ENCODE assay signal across 1 cellular context in the genomic region with DNA sequence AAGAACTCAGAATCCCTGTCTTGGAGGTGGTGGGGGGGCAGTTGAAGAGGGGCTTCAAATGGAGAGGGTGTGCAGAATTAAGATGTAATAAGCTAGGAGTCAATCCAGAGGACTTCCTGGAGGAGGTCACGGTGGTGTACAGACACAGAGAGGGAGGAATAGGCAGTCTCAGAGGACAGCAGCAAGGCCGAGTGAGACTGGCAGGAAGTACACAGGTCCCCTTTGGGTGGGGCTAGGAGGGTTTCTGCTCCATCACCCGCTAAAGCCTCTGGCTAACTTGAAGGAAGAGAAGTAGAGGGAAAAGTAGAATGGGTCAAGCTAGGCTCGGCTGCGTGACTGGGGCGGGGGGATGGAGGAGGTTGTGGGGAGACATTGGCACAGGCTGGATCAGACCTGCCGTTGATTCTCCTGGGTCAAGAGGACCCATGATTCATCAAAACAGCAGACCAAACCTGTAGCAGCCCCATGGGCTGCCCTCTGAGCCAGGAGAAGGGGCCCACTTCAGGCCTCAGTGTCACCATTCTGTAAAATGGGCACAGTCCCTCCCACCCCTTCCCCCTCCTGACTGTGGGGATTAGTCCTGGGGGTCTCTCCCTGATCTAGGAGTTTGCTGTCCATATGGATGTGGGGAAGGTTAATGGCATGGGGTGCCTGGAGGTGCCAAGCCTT.
A peak's percentile ranks its signal among the peaks of the same experiment; 100 is the strongest.
TF ChIP-seq lines count a peak whose summit lies in the region.

No MANE protein-coding gene starts in this region.

TF ChIP-seq in K562, 482 proteins besides CTCF, POLR2A, EP300 and RAD21:
- TF ChIP-seq ZFP36 (IDR thresholded peaks at IDR 0.05; ENCODE audit: low read depth, low read length, partially characterized antibody) (peak; percentile 95), CHD2 (IDR thresholded peaks at IDR 0.05; ENCODE audit: low read depth, low read length) (no peak), RBM25 (IDR thresholded peaks at IDR 0.05; ENCODE audit: low read depth, low read length, severe bottlenecking) (peak; percentile 89), KDM1A (IDR thresholded peaks at IDR 0.05) (peak; percentile 38 to 57; a peak in 2 of 4 replicates), BCOR (IDR thresholded peaks at IDR 0.05) (peak; percentile 57), HEY1 (CRISPR knock-in tag; IDR thresholded peaks at IDR 0.05; ENCODE audit: borderline replicate concordance) (no peak), ADNP (tag; IDR thresholded peaks at IDR 0.05) (peak; percentile 55), STAT5A (IDR thresholded peaks at IDR 0.05; ENCODE audit: borderline replicate concordance, low read length) (no peak), ZNF551 (CRISPR knock-in tag; IDR thresholded peaks at IDR 0.05) (no peak), ZBTB8A (IDR thresholded peaks at IDR 0.05; ENCODE audit: partially characterized antibody) (no peak), ZNF436 (CRISPR knock-in tag; IDR thresholded peaks at IDR 0.05) (peak; percentile 49; the same call in 1 of the 2 replicates), TARDBP (IDR thresholded peaks at IDR 0.05) (no peak), MTA2 (IDR thresholded peaks at IDR 0.05; ENCODE audit: low read depth) (no peak), DDX20 (tag; IDR thresholded peaks at IDR 0.05; ENCODE audit: low read depth) (no peak)
- TF ChIP-seq, protein P1, sequence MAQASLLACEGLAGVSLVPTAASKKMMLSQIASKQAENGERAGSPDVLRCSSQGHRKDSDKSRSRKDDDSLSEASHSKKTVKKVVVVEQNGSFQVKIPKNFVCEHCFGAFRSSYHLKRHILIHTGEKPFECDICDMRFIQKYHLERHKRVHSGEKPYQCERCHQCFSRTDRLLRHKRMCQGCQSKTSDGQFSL (CRISPR knock-in tag; IDR thresholded peaks at IDR 0.05) = peak; percentile 40; the same call in 1 of the 2 replicates
- TF ChIP-seq, protein P1 (tag; IDR thresholded peaks at IDR 0.05) = no peak
- TF ChIP-seq, protein P2, sequence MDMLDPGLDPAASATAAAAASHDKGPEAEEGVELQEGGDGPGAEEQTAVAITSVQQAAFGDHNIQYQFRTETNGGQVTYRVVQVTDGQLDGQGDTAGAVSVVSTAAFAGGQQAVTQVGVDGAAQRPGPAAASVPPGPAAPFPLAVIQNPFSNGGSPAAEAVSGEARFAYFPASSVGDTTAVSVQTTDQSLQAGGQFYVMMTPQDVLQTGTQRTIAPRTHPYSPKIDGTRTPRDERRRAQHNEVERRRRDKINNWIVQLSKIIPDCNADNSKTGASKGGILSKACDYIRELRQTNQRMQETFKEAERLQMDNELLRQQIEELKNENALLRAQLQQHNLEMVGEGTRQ (CRISPR knock-in tag; IDR thresholded peaks at IDR 0.05) = no peak
